9 cellular contexts compared by ENCODE assay signal in genomic region chr3:128496602-128497304, GRCh38. TPM values are rescaled to one million over a fixed set of nuclear protein-coding genes. Genes with fewer than 3 reads are reported as not detected.
DNase-seq lines count a peak whose midpoint lies in the region; ATAC-seq, FAIRE-seq and TF ChIP-seq lines count a peak whose summit lies in the region.
"Had no signal": no experiment of that assay in that cellular context is flagged by ENCODE, and none has a peak within 500 bp of the region (broad histone marks: within the 10 kb centered on the region; RNA-seq: fewer than 3 reads in every experiment).

No MANE protein-coding gene starts in this region.

- peaks cover 0 to 3% (median 3%) of the 10 kb centered on the region in 5 experiments for H3K9me3 Mint-ChIP-seq in brain

- no peak for TF ChIP-seq RAD21 in A549 (conservative IDR thresholded peaks at IDR 0.05 in 1 of 2, IDR thresholded peaks at IDR 0.05 in 1 of 2)

- 94% methylated on average over 42 of the region's 45 CpGs for WGBS in A549 (ENCODE audit: missing lambda C conversion rate)

- peak; percentile 5 to 47; a peak in 3 of 6 replicates for ATAC-seq in A549
- no peak for ATAC-seq in GM21529 (IDR thresholded peaks at IDR 0.05; ENCODE audit: unreplicated experiment)

- H3K36me3 Mint-ChIP-seq in brain, result no peaks in the 10 kb centered on the region

- peak overlapping the region in 2 of 5 experiments; percentile 30 to 61 for H3K27ac Mint-ChIP-seq in brain

- peaks cover 32% of the 10 kb centered on the region for H3K4me1 Mint-ChIP-seq in brain

- H3K4me1 ChIP-seq in A549 (no peaks in the 10 kb centered on the region), HUES48 (ENCODE audit: control insufficient read depth, insufficient read depth, low read length) (peaks cover 14% of the 10 kb centered on the region)

- CTCF ChIA-PET in A549 (lab: Yijun Ruan, JAX), result interaction anchor here (0.6 to 5.4 kb wide), 15 partner anchors 9 to 328 kb away, joined by 3 to 57 read pairs (median 4); no protein-coding TSS in a partner anchor

- H3K27ac ChIP-seq in A549 (peak overlapping the region; percentile 80 to 84; a peak in 4 of 6 replicates), HUES48 (ENCODE audit: low read depth, low read length) (no peak overlapping the region)

- POLR2A ChIA-PET in A549 (lab: Yijun Ruan, JAX), result no interaction called here

- H3K4me3 ChIP-seq in A549 (peak overlapping the region; percentile 73; the same call in 1 of the 3 replicates), HUES48 (ENCODE audit: low read depth, low read length) (peak overlapping the region; percentile 59)

- TF ChIP-seq CTCF in A549 (IDR thresholded peaks at IDR 0.05) (no peak), brain (conservative IDR thresholded peaks at IDR 0.05) (no peak)

- FAIRE-seq in A549 (lab: Jason Lieb, UNC), result no peak
- FAIRE-seq: colon had no signal

- H3K27me3 ChIP-seq in HUES48 (ENCODE audit: control insufficient read depth, insufficient read depth, low read length), result peaks cover 74% of the 10 kb centered on the region

- TF ChIP-seq POLR2A in A549 (IDR thresholded peaks at IDR 0.05; ENCODE audit: low read length), result no peak

- peaks cover 92% of the 10 kb centered on the region for H3K27me3 Mint-ChIP-seq in brain

- no peak overlapping the region for H3K9ac ChIP-seq in HUES48 (ENCODE audit: low read depth, low read length)

- no peak for TF ChIP-seq EP300 in A549 (IDR thresholded peaks at IDR 0.05)

- H3K4me3 Mint-ChIP-seq in brain, result peak overlapping the region; percentile 85 to 87 (median 86)

- H3K4me2 ChIP-seq in A549, result peak overlapping the region; percentile 93

- no peaks in the 10 kb centered on the region for H3K9me3 ChIP-seq in A549
- no peaks in the 10 kb centered on the region for H3K9me3 ChIP-seq in HUES48 (ENCODE audit: control insufficient read depth, insufficient read depth, low read length)

- H3K36me3 ChIP-seq in HUES48 (ENCODE audit: control insufficient read depth, insufficient read depth, low read length), result no peaks in the 10 kb centered on the region

- DNase-seq in A549 (ENCODE audit: low read depth in 1 of 2, low spot score in 1 of 2) (no peak), mesenteric fat pad (ENCODE audit: low spot score) (peak; percentile 87), SHP77 treated with DMSO at 0.1 percent for 48 hours (lab: John Stamatoyannopoulos, UW) (no peak), 8988T (no peak), GM03348 (ENCODE audit: low spot score) (no peak)

TF ChIP-seq in A549, 52 proteins besides CTCF, POLR2A, EP300 and RAD21:
- TF ChIP-seq CBX2 (IDR thresholded peaks at IDR 0.05; ENCODE audit: borderline replicate concordance, low read depth) (no peak), ESRRA (IDR thresholded peaks at IDR 0.05; ENCODE audit: borderline replicate concordance, low read length) (no peak), CHD4 (IDR thresholded peaks at IDR 0.05; ENCODE audit: borderline replicate concordance) (no peak), CBX8 (IDR thresholded peaks at IDR 0.05) (no peak), HEYL (CRISPR knock-in tag; IDR thresholded peaks at IDR 0.05) (no peak), RARB (CRISPR knock-in tag; IDR thresholded peaks at IDR 0.05) (no peak), MAFK (IDR thresholded peaks at IDR 0.05; ENCODE audit: partially characterized antibody) (no peak), TFCP2L1 (CRISPR knock-in tag; IDR thresholded peaks at IDR 0.05) (no peak), JUN (IDR thresholded peaks at IDR 0.05) (no peak), MAZ (IDR thresholded peaks at IDR 0.05; ENCODE audit: borderline replicate concordance, low read depth, low read length) (no peak), HOXB5 (CRISPR knock-in tag; IDR thresholded peaks at IDR 0.05) (no peak), ELK1 (IDR thresholded peaks at IDR 0.05; ENCODE audit: low read depth, low read length) (no peak), HOXA7 (CRISPR knock-in tag; IDR thresholded peaks at IDR 0.05) (no peak), NFE2L2 (conservative IDR thresholded peaks at IDR 0.05; ENCODE audit: low read length) (no peak), ZSCAN20 (CRISPR knock-in tag; IDR thresholded peaks at IDR 0.05) (no peak), HDAC2 (IDR thresholded peaks at IDR 0.05) (no peak), ZC3H11A (IDR thresholded peaks at IDR 0.05) (no peak), CHD2 (IDR thresholded peaks at IDR 0.05; ENCODE audit: low read length, partially characterized antibody) (no peak), PBX3 (IDR thresholded peaks at IDR 0.05) (no peak)

RNA-seq across cellular contexts. Expression of gene GATA2, which starts 3.8 kb away (rescaled TPM):
- 0.68 and 1.2 TPM in 2 replicates for polyA plus RNA-seq in A549 (2011; rRNA removed)
- 2.8 and 4.1 TPM in 2 replicates for polyA plus RNA-seq in A549 (2012; cell fraction: cytosol; rRNA removed)
- 5.0 and 5.4 TPM in 2 replicates for polyA plus RNA-seq in A549 (2012; cell fraction: nucleus; rRNA removed)
- polyA plus RNA-seq in A549 (2017; fragmentation: RNase III; extraction: RNeasy Plus Mini Kit Qiagen cat#74134 plus additional on column Dnase treatment), result 3.9 to 4.9 TPM (median 4.5 TPM) in 3 replicates
- polyA minus RNA-seq in A549 (2011; rRNA and poly(A)+ RNA removed), result 0.58 and 0.99 TPM in 2 replicates
- 3.7 TPM for polyA plus RNA-seq in brain (ENCODE audit: insufficient read depth, low read depth, low replicate concordance)
- 15.4 TPM for total RNA-seq in mesenteric fat pad

RNA-seq across cellular contexts. Expression of gene DNAJB8, which starts 30.1 kb away (rescaled TPM):
- polyA plus RNA-seq in A549 (2011; rRNA removed), result not detected in 2 replicates
- not detected in 2 replicates for polyA plus RNA-seq in A549 (2012; cell fraction: cytosol; rRNA removed)
- not detected in 2 replicates for polyA plus RNA-seq in A549 (2012; cell fraction: nucleus; rRNA removed)
- not detected in 3 replicates for polyA plus RNA-seq in A549 (2017; fragmentation: RNase III; extraction: RNeasy Plus Mini Kit Qiagen cat#74134 plus additional on column Dnase treatment)
- not detected in 2 replicates for polyA minus RNA-seq in A549 (2011; rRNA and poly(A)+ RNA removed)
- polyA plus RNA-seq in brain (ENCODE audit: insufficient read depth, low read depth, low replicate concordance), result not detected
- total RNA-seq in mesenteric fat pad, result not detected
